In genomic region chr7:87154569-87154968, GRCh38 we compare ENCODE assay signal across 7 cellular contexts. TPM values are rescaled to one million over a fixed set of nuclear protein-coding genes. Genes with fewer than 3 reads are reported as not detected.
DNase-seq lines count a peak whose midpoint lies in the region; ATAC-seq and TF ChIP-seq lines count a peak whose summit lies in the region.

No MANE protein-coding gene starts in this region.

- WGBS in smooth muscle cell (ENCODE audit: low lambda C conversion rate), result 43% methylated on average over 3 of the region's 3 CpGs

- H3K27ac Mint-ChIP-seq in GM23338 (peak overlapping the region; percentile 33; the same call in 1 of the 2 replicates), T-cell (peak overlapping the region in 1 of 2 donors; percentile 49)

- H3K36me3 Mint-ChIP-seq in GM23338 (ENCODE audit: low read depth), result peaks cover 21% of the 10 kb centered on the region
- H3K36me3 Mint-ChIP-seq in T-cell, result no peaks in the 10 kb centered on the region

- peak overlapping the region; percentile 88 for H3K4me2 ChIP-seq in GM23338
- H3K4me2 ChIP-seq in smooth muscle cell, result peak overlapping the region; percentile 92

- H3K27ac ChIP-seq in GM23338 (ENCODE audit: low read depth) (no peak overlapping the region), smooth muscle cell (ENCODE audit: low read depth) (peak overlapping the region; percentile 95)

- H3K4me1 ChIP-seq in GM23338 (ENCODE audit: insufficient read depth) (0 out of 2 replicates have a peak, but pooled peaks cover 8% of the 10 kb centered on the region), smooth muscle cell (ENCODE audit: low read depth) (peaks cover 44% of the 10 kb centered on the region)

- H3K4me1 Mint-ChIP-seq in GM23338, result peaks cover 22% of the 10 kb centered on the region
- H3K4me1 Mint-ChIP-seq in T-cell, result peaks cover 57 to 68% (median 67%) of the 10 kb centered on the region in 3 donors

- H3K9ac ChIP-seq in smooth muscle cell (ENCODE audit: low read depth), result peak overlapping the region; percentile 95

- no peaks in the 10 kb centered on the region for H3K9me3 ChIP-seq in smooth muscle cell (replicated peaks; ENCODE audit: low read depth)

- H3K27me3 Mint-ChIP-seq in GM23338 (ENCODE audit: insufficient read depth, low read depth, poor library complexity) (peaks cover 11% of the 10 kb centered on the region), T-cell (no peaks in the 10 kb centered on the region)

- POLR2A ChIA-PET in T-cell (lab: Charles Lee), result interaction anchor here (0.6 to 4.2 kb wide), 7 partner anchors 8 to 176 kb away, joined by 3 to 41 read pairs (median 5); partner anchors contain the start of gene TMEM243 (in 1 of the 2)

- H3F3A ChIP-seq in GM23338 (replicated peaks; ENCODE audit: low read depth), result no peaks in the 10 kb centered on the region
- peaks cover 4% of the 10 kb centered on the region for H3F3A ChIP-seq in smooth muscle cell (ENCODE audit: low read depth)

- H3K9me2 ChIP-seq in GM23338 (ENCODE audit: insufficient read depth), result no peaks in the 10 kb centered on the region

- CTCF ChIA-PET in T-cell (lab: Charles Lee), result interaction anchor here (0.6 to 2.7 kb wide), 6 partner anchors 12 to 228 kb away, joined by 3 to 18 read pairs (median 6); partner anchors contain the start of gene TMEM243 (in 1 of the 2)

- H3K27me3 ChIP-seq in GM23338 (ENCODE audit: insufficient read depth) (no peaks in the 10 kb centered on the region), smooth muscle cell (ENCODE audit: low read depth) (no peaks in the 10 kb centered on the region)

- peak overlapping the region; percentile 84 for H3K4me3 ChIP-seq in GM23338
- peak overlapping the region; percentile 80 for H3K4me3 ChIP-seq in fibroblast of mammary gland (ENCODE audit: control insufficient read depth, low read depth, low read length)
- peak overlapping the region; percentile 75 for H3K4me3 ChIP-seq in smooth muscle cell

- H3K79me2 ChIP-seq in GM23338 (replicated peaks; ENCODE audit: insufficient read depth), result peaks cover 72% of the 10 kb centered on the region
- H3K79me2 ChIP-seq in smooth muscle cell (ENCODE audit: low read depth), result peaks cover 66% of the 10 kb centered on the region

- 0 out of 3 replicates have a peak, but pooled peaks cover 3% of the 10 kb centered on the region for H3K9me3 Mint-ChIP-seq in GM23338
- no peaks in the 10 kb centered on the region for H3K9me3 Mint-ChIP-seq in T-cell

- H3K36me3 ChIP-seq in GM23338 (ENCODE audit: insufficient read depth) (no peaks in the 10 kb centered on the region), smooth muscle cell (ENCODE audit: low read depth) (no peaks in the 10 kb centered on the region)

- ATAC-seq in GM23338 (no peak), T-cell (replicated peaks in 1 of 4) (no peak)

- TF ChIP-seq CTCF in GM23338 (conservative IDR thresholded peaks at IDR 0.05; ENCODE audit: low read depth in 2 of 2) (no peak), fibroblast of mammary gland (conservative IDR thresholded peaks at IDR 0.05; ENCODE audit: control insufficient read depth, insufficient read depth, low read depth, low read length) (no peak), smooth muscle cell (IDR thresholded peaks at IDR 0.05; ENCODE audit: borderline replicate concordance, insufficient read depth, poor library complexity, severe bottlenecking) (no peak)

- DNase-seq in GM23338 (ENCODE audit: low spot score) (no peak), T-cell (no peak), fibroblast of mammary gland (ENCODE audit: low read depth) (no peak), smooth muscle cell (lab: John Stamatoyannopoulos, UW; ENCODE audit: unreplicated experiment) (no peak), KG1 (lab: John Stamatoyannopoulos, UW) (no peak), mucosa of gallbladder (ENCODE audit: low spot score) (no peak)
- no peak for DNase-seq in effector CD8-positive, alpha-beta T cell (lab: John Stamatoyannopoulos, UW)

- peaks cover 37% of the 10 kb centered on the region for H4K20me1 ChIP-seq in GM23338 (replicated peaks; ENCODE audit: insufficient read depth)
- peaks cover 63% of the 10 kb centered on the region for H4K20me1 ChIP-seq in smooth muscle cell (ENCODE audit: low read depth)

- peak overlapping the region; percentile 94 for H3K4me3 Mint-ChIP-seq in GM23338
- H3K4me3 Mint-ChIP-seq in T-cell, result peak overlapping the region; percentile 85 to 97 (median 92)

- no peak overlapping the region for H2AFZ ChIP-seq in GM23338
- no peak overlapping the region for H2AFZ ChIP-seq in smooth muscle cell (ENCODE audit: low read depth)

TF ChIP-seq in GM23338, 12 proteins besides CTCF, POLR2A, EP300 and RAD21 (continues in another document):
- no peak for TF ChIP-seq ZNF331 (CRISPR knock-in tag; IDR thresholded peaks at IDR 0.05; ENCODE audit: low read depth)
- no peak for TF ChIP-seq POLR2AphosphoS5 (IDR thresholded peaks at IDR 0.05; ENCODE audit: low read depth)
- TF ChIP-seq EZH2 (IDR thresholded peaks at IDR 0.05; ENCODE audit: low read depth, unreplicated experiment), result no peak
- no peak for TF ChIP-seq EZH2phosphoT487 (IDR thresholded peaks at IDR 0.05; ENCODE audit: unreplicated experiment)
- TF ChIP-seq ZNF114 (CRISPR knock-in tag; IDR thresholded peaks at IDR 0.05), result no peak
- no peak for TF ChIP-seq REST (IDR thresholded peaks at IDR 0.05; ENCODE audit: unreplicated experiment)
- TF ChIP-seq STAT1 (IDR thresholded peaks at IDR 0.05; ENCODE audit: unreplicated experiment), result no peak
- no peak for TF ChIP-seq CREB1 (CRISPR knock-in tag; IDR thresholded peaks at IDR 0.05; ENCODE audit: low read depth)

RNA-seq across cellular contexts. Expression of gene DMTF1, which starts 2.3 kb away (rescaled TPM):
- total RNA-seq in GM23338 (2014; rRNA removed; shearing (Covaris generic)), result 107 and 114 TPM in 2 replicates
- polyA plus RNA-seq in GM23338 (2016; fragmentation: Nextera tagmentation; extraction: Ambion mirVana) (52.1 and 60.4 TPM in 2 replicates), smooth muscle cell (31.7 and 43.6 TPM in 2 replicates)
- total RNA-seq in T-cell (100 to 1,000 TPM; 128 to 176 (median 136) TPM), smooth muscle cell (107 and 109 TPM in 2 replicates), mucosa of gallbladder (65.6 TPM)
